10 cellular contexts compared by ENCODE assay signal in the genomic region with DNA sequence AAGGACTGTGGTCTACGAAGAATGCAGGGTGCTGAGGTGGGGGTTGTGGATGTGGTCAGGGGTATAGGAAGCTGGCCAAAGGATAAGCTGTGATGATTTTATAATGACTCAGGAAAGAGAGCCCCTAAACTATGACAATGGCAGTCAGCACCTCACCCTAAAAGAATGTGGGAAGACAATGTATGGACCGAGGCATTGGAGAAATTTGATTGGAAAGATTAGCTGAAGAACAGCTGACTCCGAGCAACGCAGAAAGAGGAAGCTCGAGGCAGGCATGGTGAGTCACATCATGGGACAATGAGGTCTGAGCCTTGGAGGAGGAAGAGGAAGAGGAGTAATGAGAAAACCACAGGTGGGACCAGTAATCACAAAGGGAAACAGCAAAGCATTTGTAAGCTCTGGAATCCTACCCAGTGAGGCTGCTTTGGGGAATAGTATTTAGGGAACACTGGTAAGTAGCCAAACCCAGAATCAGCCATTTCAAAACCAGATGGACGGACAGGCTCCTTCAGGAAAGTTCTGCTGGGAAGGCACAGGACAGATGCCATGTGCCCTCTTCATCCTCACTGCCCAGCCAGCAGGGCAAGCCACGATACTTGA.
DNase-seq lines count a peak whose midpoint lies in the region; ATAC-seq and TF ChIP-seq lines count a peak whose summit lies in the region.
"Had no signal": no experiment of that assay in that cellular context is flagged by ENCODE, and none has a peak within 500 bp of the region (broad histone marks: within the 10 kb centered on the region; RNA-seq: fewer than 3 reads in every experiment).

No MANE protein-coding gene starts in this region.

- H3K27me3 ChIP-seq in SJSA1 (replicated peaks) (no peaks in the 10 kb centered on the region), foreskin keratinocyte (no peaks in the 10 kb centered on the region)

- no peaks in the 10 kb centered on the region for H3K4me1 Mint-ChIP-seq in activated T-helper 1 cell treated with anti-CD3 and anti-CD28 coated beads, Interleukin-12 subunit alpha, Interleukin-12 subunit beta, Interleukin-2, Interleukin-4 antibody, amounts not matched to agents 30 ng/mL and 10 ng/mL and 1 ng/mL, durations not matched to agents 14 hours and 24 hours and 36 hours (ENCODE audit: low read depth)

- ATAC-seq in foreskin keratinocyte, result peak; percentile 94
- peak; percentile 69 for ATAC-seq in sciatic nerve
- ATAC-seq in HG02981 (IDR thresholded peaks at IDR 0.05; ENCODE audit: unreplicated experiment), result no peak
- ATAC-seq in HG03095 (IDR thresholded peaks at IDR 0.05; ENCODE audit: unreplicated experiment), result no peak

- H3K4me3 Mint-ChIP-seq in activated T-helper 1 cell treated with anti-CD3 and anti-CD28 coated beads, Interleukin-12 subunit alpha, Interleukin-12 subunit beta, Interleukin-2, Interleukin-4 antibody, amounts not matched to agents 30 ng/mL and 10 ng/mL and 1 ng/mL, durations not matched to agents 14 hours and 24 hours and 36 hours, result no peak overlapping the region
- H3K4me3 Mint-ChIP-seq: activated T-cell treated with anti-CD3 and anti-CD28 coated beads, Interleukin-2, amount 50 U/mL, for 24 hours had no signal

- H3K27ac ChIP-seq in SJSA1 (peak overlapping the region; percentile 65), foreskin keratinocyte (no peak overlapping the region)

- H3K4me3 ChIP-seq in GM12865 (ENCODE audit: low read depth, low read length) (no peak overlapping the region), SJSA1 (no peak overlapping the region)

- H3K4me1 ChIP-seq in SJSA1 (replicated peaks) (peaks cover 29% of the 10 kb centered on the region), foreskin keratinocyte (peaks cover 4% of the 10 kb centered on the region)

- peaks cover 7% of the 10 kb centered on the region for H3K27me3 Mint-ChIP-seq in activated T-helper 1 cell treated with anti-CD3 and anti-CD28 coated beads, Interleukin-12 subunit alpha, Interleukin-12 subunit beta, Interleukin-2, Interleukin-4 antibody, amounts not matched to agents 30 ng/mL and 10 ng/mL and 1 ng/mL, durations not matched to agents 14 hours and 24 hours and 36 hours (ENCODE audit: insufficient read depth)

- intact Hi-C loops in sciatic nerve (cut with DNase I), result no loop called here
- intact Hi-C loops in activated T-helper 1 cell treated with anti-CD3 and anti-CD28 coated beads, Interleukin-12 subunit alpha, Interleukin-12 subunit beta, Interleukin-2, Interleukin-4 antibody, amounts not matched to agents 30 ng/mL and 10 ng/mL and 1 ng/mL, durations not matched to agents 14 hours and 24 hours and 36 hours (cut with micrococcal nuclease), result no loop called here

- TF ChIP-seq CTCF in GM12865 (IDR thresholded peaks at IDR 0.05; ENCODE audit: insufficient read depth, low read depth, low read length, missing control alignments), result no peak
- TF ChIP-seq CTCF in foreskin keratinocyte (conservative IDR thresholded peaks at IDR 0.05), result no peak

- H3K36me3 ChIP-seq in SJSA1, result no peaks in the 10 kb centered on the region; the same call in 1 of the 2 replicates

- H3K9me3 Mint-ChIP-seq in activated T-helper 1 cell treated with anti-CD3 and anti-CD28 coated beads, Interleukin-12 subunit alpha, Interleukin-12 subunit beta, Interleukin-2, Interleukin-4 antibody, amounts not matched to agents 30 ng/mL and 10 ng/mL and 1 ng/mL, durations not matched to agents 14 hours and 24 hours and 36 hours, result no peaks in the 10 kb centered on the region
- H3K9me3 Mint-ChIP-seq: activated T-cell treated with anti-CD3 and anti-CD28 coated beads, Interleukin-2, amount 50 U/mL, for 24 hours had no signal

- DNase-seq in GM12865 (ENCODE audit: low read depth) (peak; percentile 26), SJSA1 (ENCODE audit: low read depth in 1 of 2, low spot score in 2 of 2) (peak; percentile 90 to 95), foreskin keratinocyte (peak; percentile 97 to 99), sciatic nerve (ENCODE audit: low spot score) (no peak), mesenteric fat pad (ENCODE audit: low spot score) (no peak)
- no peak for DNase-seq in activated T-helper 1 cell treated with anti-CD3 and anti-CD28 coated beads, Interleukin-12 subunit alpha, Interleukin-12 subunit beta, Interleukin-2, Interleukin-4 antibody, amounts not matched to agents 30 ng/mL and 10 ng/mL and 1 ng/mL, durations not matched to agents 14 hours and 24 hours and 36 hours (ENCODE audit: low spot score)
- DNase-seq: activated T-cell treated with anti-CD3 and anti-CD28 coated beads, Interleukin-2, amount 50 U/mL, for 24 hours; small intestine had no signal

- H3K27ac Mint-ChIP-seq in activated T-helper 1 cell treated with anti-CD3 and anti-CD28 coated beads, Interleukin-12 subunit alpha, Interleukin-12 subunit beta, Interleukin-2, Interleukin-4 antibody, amounts not matched to agents 30 ng/mL and 10 ng/mL and 1 ng/mL, durations not matched to agents 14 hours and 24 hours and 36 hours, result no peak overlapping the region
- H3K27ac Mint-ChIP-seq: activated T-cell treated with anti-CD3 and anti-CD28 coated beads, Interleukin-2, amount 50 U/mL, for 24 hours had no signal

- no peaks in the 10 kb centered on the region for H3K36me3 Mint-ChIP-seq in activated T-helper 1 cell treated with anti-CD3 and anti-CD28 coated beads, Interleukin-12 subunit alpha, Interleukin-12 subunit beta, Interleukin-2, Interleukin-4 antibody, amounts not matched to agents 30 ng/mL and 10 ng/mL and 1 ng/mL, durations not matched to agents 14 hours and 24 hours and 36 hours (ENCODE audit: low read depth)

- H3K9me3 ChIP-seq in SJSA1 (replicated peaks), result 0 out of 2 replicates have a peak, but pooled peaks cover 2% of the 10 kb centered on the region

Comparison
In these comparisons a context has a peak if more than half of its experiments do, and no peak if none do; other contexts are left out.
1. DNase-seq: peak in GM12865 (single experiment), SJSA1 (2 of 2) and foreskin keratinocyte (2 of 2); none in sciatic nerve (single experiment), mesenteric fat pad (single experiment) and activated T-helper 1 cell treated with anti-CD3 and anti-CD28 coated beads, Interleukin-12 subunit alpha, Interleukin-12 subunit beta, Interleukin-2, Interleukin-4 antibody, amounts not matched to agents 30 ng/mL and 10 ng/mL and 1 ng/mL, durations not matched to agents 14 hours and 24 hours and 36 hours (single experiment).
2. ATAC-seq: peak in foreskin keratinocyte (single experiment) and sciatic nerve (single experiment); none in HG02981 (single experiment) and HG03095 (single experiment).